ENCODE assay signal across 8 cellular contexts in the genomic region with DNA sequence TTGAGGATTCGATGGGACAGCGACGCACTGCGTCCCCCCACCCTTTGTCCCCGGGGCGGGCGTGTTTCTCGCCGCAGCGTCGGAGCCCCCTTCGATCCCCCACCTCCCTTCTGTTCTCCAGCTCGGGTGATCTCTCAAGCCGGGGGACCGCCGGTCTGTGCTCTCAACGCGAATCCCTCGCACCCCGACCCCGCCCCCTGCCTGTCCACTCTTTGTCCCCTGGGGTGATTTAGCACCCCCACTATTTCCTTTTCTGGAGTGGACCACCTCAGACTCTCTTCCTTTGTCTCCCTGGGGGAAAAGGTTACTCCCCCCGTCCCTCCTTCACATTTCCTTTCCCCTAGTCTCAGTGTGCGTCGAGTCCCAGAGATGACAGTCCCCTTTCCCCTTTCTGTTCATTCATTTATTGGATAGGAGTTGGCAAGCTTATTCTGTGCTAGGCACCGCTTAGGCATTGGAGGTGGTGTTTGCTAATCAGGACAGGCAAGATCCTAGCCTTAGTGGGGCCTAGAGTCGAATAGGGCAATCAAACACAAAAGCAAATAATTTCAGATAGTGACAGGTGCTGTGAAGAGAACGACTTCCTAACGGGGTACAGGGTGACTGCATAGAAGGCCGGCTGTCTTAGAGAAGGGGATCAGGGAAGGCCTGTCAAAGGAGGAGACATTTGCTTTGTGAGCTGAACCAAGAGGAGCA. TPM values are rescaled to one million over a fixed set of nuclear protein-coding genes. Genes with fewer than 3 reads are reported as not detected.
DNase-seq lines count a peak whose midpoint lies in the region; ATAC-seq and FAIRE-seq lines count a peak whose summit lies in the region.

No MANE protein-coding gene starts in this region.

- H3K27ac Mint-ChIP-seq in activated T-helper 17 cell treated with anti-CD3 and anti-CD28 coated beads, Interleukin-2, amount 50 U/mL, for 72 hours: peak overlapping the region; percentile 100

- H3K27me3 Mint-ChIP-seq in activated T-helper 17 cell treated with anti-CD3 and anti-CD28 coated beads, Interleukin-2, amount 50 U/mL, for 72 hours: no peaks in the 10 kb centered on the region

- in situ Hi-C loops in Caki2 (cut with HindIII; ENCODE audit: low pct_unique_long_range_greater_than_20kb, low sequenced_read_pairs): no loop called here

- intact Hi-C loops in left ventricle myocardium superior (cut with micrococcal nuclease): loop anchor here (10.0 kb wide), 1 partner anchor 64 kb away; no protein-coding TSS in a partner anchor

- peaks cover 34% of the 10 kb centered on the region for H3K4me1 Mint-ChIP-seq in activated T-helper 17 cell treated with anti-CD3 and anti-CD28 coated beads, Interleukin-2, amount 50 U/mL, for 72 hours

- DNase-seq in Caki2 (ENCODE audit: low read depth): peak; percentile 11
- no peak for DNase-seq in HTR-8/SVneo (ENCODE audit: insufficient read length, low spot score)
- no peak for DNase-seq in left ventricle myocardium superior
- DNase-seq in skeletal muscle cell (ENCODE audit: low read depth): no peak
- DNase-seq in NCI-H1048 (lab: John Stamatoyannopoulos, UW): no peak
- no peak for DNase-seq in putamen (ENCODE audit: low spot score)

- peak overlapping the region; percentile 97 for H3K4me3 Mint-ChIP-seq in activated T-helper 17 cell treated with anti-CD3 and anti-CD28 coated beads, Interleukin-2, amount 50 U/mL, for 72 hours

- peaks cover 59% of the 10 kb centered on the region for H3K36me3 Mint-ChIP-seq in activated T-helper 17 cell treated with anti-CD3 and anti-CD28 coated beads, Interleukin-2, amount 50 U/mL, for 72 hours (ENCODE audit: low read depth)

- peak overlapping the region; percentile 97 for H3K4me3 ChIP-seq in skeletal muscle cell (ENCODE audit: low read depth, low read length)

- no peaks in the 10 kb centered on the region for H3K9me3 Mint-ChIP-seq in activated T-helper 17 cell treated with anti-CD3 and anti-CD28 coated beads, Interleukin-2, amount 50 U/mL, for 72 hours

- ATAC-seq in activated T-helper 17 cell treated with anti-CD3 and anti-CD28 coated beads, Interleukin-2, amount 50 U/mL, for 72 hours (replicated peaks): no peak
- ATAC-seq in left ventricle myocardium superior (peak; percentile 9), GM21390 (IDR thresholded peaks at IDR 0.05; ENCODE audit: unreplicated experiment) (no peak)

- FAIRE-seq in HTR-8/SVneo (lab: Jason Lieb, UNC): peak; percentile 78

RNA-seq across cellular contexts. Expression of a gene that starts 0.7 kb away (rescaled TPM):
- 28.1 and 28.2 TPM in 2 replicates for total RNA-seq in Caki2 (2014; rRNA removed; shearing (Covaris generic); ENCODE audit: low replicate concordance)
- total RNA-seq in activated T-helper 17 cell treated with anti-CD3 and anti-CD28 coated beads, Interleukin-2, amount 50 U/mL, for 72 hours: 10 to 100 TPM; 68.3 to 77.1 TPM
- 24.1 TPM for total RNA-seq in left ventricle myocardium superior
